Comparison of ENCODE assay signal across 1 cellular context in genomic region chr1:234771642-234772344, GRCh38.
A peak's percentile ranks its signal among the peaks of the same experiment; 100 is the strongest.
TF ChIP-seq lines count a peak whose summit lies in the region.

No MANE protein-coding gene starts in this region.

TF ChIP-seq in K562, 482 proteins besides CTCF, POLR2A, EP300 and RAD21 (continued from another document and continues in another):
- TF ChIP-seq MYBL2 (IDR thresholded peaks at IDR 0.05; ENCODE audit: low read depth) (no peak), MYBL2 (CRISPR knock-in tag; IDR thresholded peaks at IDR 0.05; ENCODE audit: borderline replicate concordance) (no peak), ZNF395 (CRISPR knock-in tag; IDR thresholded peaks at IDR 0.05) (peak; percentile 24; the same call in 1 of the 2 replicates), PATZ1 (CRISPR knock-in tag; IDR thresholded peaks at IDR 0.05; ENCODE audit: borderline replicate concordance) (no peak), HLTF (IDR thresholded peaks at IDR 0.05) (no peak), NKRF (IDR thresholded peaks at IDR 0.05; ENCODE audit: borderline replicate concordance) (no peak), SNRNP70 (optimal IDR thresholded peaks at IDR 0.05; ENCODE audit: low read depth, low read length) (no peak), NR2C1 (IDR thresholded peaks at IDR 0.05) (no peak), NR2C1 (tag; IDR thresholded peaks at IDR 0.05) (no peak), RBM22 (IDR thresholded peaks at IDR 0.05; ENCODE audit: low read depth, low read length, poor library complexity, severe bottlenecking) (no peak), RUNX1 (IDR thresholded peaks at IDR 0.05; ENCODE audit: low read depth) (no peak), HEY1 (CRISPR knock-in tag; IDR thresholded peaks at IDR 0.05; ENCODE audit: borderline replicate concordance) (0 out of 2 replicates have a peak, but pooled peaks have one; percentile 37), PPARD (CRISPR knock-in tag; IDR thresholded peaks at IDR 0.05) (no peak), HDAC2 (IDR thresholded peaks at IDR 0.05) (no peak), ASH1L (IDR thresholded peaks at IDR 0.05; ENCODE audit: borderline replicate concordance, low read depth, partially characterized antibody) (no peak), FOXK2 (conservative IDR thresholded peaks at IDR 0.05 in 1 of 2, IDR thresholded peaks at IDR 0.05 in 1 of 2; ENCODE audit: low read depth in 2 of 2) (no peak), ZNF41 (CRISPR knock-in tag; conservative IDR thresholded peaks at IDR 0.05) (no peak), ZNF699 (CRISPR knock-in tag; IDR thresholded peaks at IDR 0.05; ENCODE audit: insufficient replicate concordance) (no peak), MTA2 (IDR thresholded peaks at IDR 0.05; ENCODE audit: low read depth) (no peak), ZNF384 (IDR thresholded peaks at IDR 0.05; ENCODE audit: low read depth, low read length) (peak; percentile 79), CGGBP1 (CRISPR knock-in tag; IDR thresholded peaks at IDR 0.05) (no peak), ZNF3 (CRISPR knock-in tag; IDR thresholded peaks at IDR 0.05) (no peak), ZNF707 (CRISPR knock-in tag; conservative IDR thresholded peaks at IDR 0.05) (0 out of 2 replicates have a peak, but pooled peaks have one; percentile 24), ZNF444 (CRISPR knock-in tag; IDR thresholded peaks at IDR 0.05) (no peak), DMBX1 (CRISPR knock-in tag; IDR thresholded peaks at IDR 0.05; ENCODE audit: borderline replicate concordance) (peak; percentile 47), SPI1 (IDR thresholded peaks at IDR 0.05; ENCODE audit: borderline replicate concordance, low read depth, low read length) (peak; percentile 82; the same call in 1 of the 2 replicates), ZNF239 (CRISPR knock-in tag; IDR thresholded peaks at IDR 0.05) (0 out of 2 replicates have a peak, but pooled peaks have one; percentile 9), TFAP4 (CRISPR knock-in tag; IDR thresholded peaks at IDR 0.05; ENCODE audit: borderline replicate concordance) (peak; percentile 63; the same call in 1 of the 2 replicates), SREBF2 (CRISPR knock-in tag; IDR thresholded peaks at IDR 0.05) (no peak), BCOR (IDR thresholded peaks at IDR 0.05) (no peak), SMAD4 (CRISPR knock-in tag; conservative IDR thresholded peaks at IDR 0.05) (peak; percentile 24), XRCC5 (IDR thresholded peaks at IDR 0.05; ENCODE audit: low read depth, low read length) (no peak), OTX1 (CRISPR knock-in tag; IDR thresholded peaks at IDR 0.05) (0 out of 2 replicates have a peak, but pooled peaks have one; percentile 34), ZNF766 (CRISPR knock-in tag; conservative IDR thresholded peaks at IDR 0.05) (peak; percentile 71; the same call in 1 of the 2 replicates), RNF2 (IDR thresholded peaks at IDR 0.05) (no peak), ZNF584 (CRISPR knock-in tag; IDR thresholded peaks at IDR 0.05; ENCODE audit: low read depth) (peak; percentile 15; the same call in 1 of the 2 replicates), KHSRP (IDR thresholded peaks at IDR 0.05) (no peak), ZNF232 (CRISPR knock-in tag; IDR thresholded peaks at IDR 0.05) (no peak), CUX1 (CRISPR knock-in tag; IDR thresholded peaks at IDR 0.05) (0 out of 2 replicates have a peak, but pooled peaks have one; percentile 54), FOXJ2 (tag; IDR thresholded peaks at IDR 0.05) (no peak), FUS (optimal IDR thresholded peaks at IDR 0.05; ENCODE audit: low read depth, low read length) (no peak), NFRKB (IDR thresholded peaks at IDR 0.05; ENCODE audit: low read depth) (peak; percentile 48; the same call in 1 of the 2 replicates), CREB3 (tag; conservative IDR thresholded peaks at IDR 0.05; ENCODE audit: low read depth) (0 out of 2 replicates have a peak, but pooled peaks have one; percentile 18)
